26 cellular contexts compared by ENCODE assay signal in the genomic region with DNA sequence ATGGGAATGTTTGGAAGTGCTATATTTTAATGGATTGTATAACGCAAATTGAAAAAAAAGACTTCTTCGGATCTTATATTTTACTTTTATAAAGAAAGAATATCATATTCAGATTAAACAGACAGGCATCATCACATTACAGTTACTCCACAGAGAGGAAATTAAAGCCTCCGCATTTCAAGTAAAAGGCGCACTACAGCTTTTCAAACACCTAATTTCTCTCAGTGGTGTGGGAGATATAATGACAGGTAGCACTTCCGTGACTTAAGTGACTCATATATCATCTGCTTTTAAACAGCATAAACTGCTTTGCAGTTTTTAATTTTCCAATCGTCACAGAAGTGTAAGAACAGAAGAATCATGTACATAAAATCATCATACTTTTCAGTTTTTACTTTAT.
"Had no signal": no experiment of that assay in that cellular context is flagged by ENCODE, and none has a peak within 500 bp of the region (broad histone marks: within the 10 kb centered on the region; RNA-seq: fewer than 3 reads in every experiment).

No MANE protein-coding gene starts in this region.

- H3K27me3 ChIP-seq: brain microvascular endothelial cell had no signal

- DNase-seq: activated CD4-positive, alpha-beta memory T cell treated with anti-CD3 and anti-CD28 coated beads, Interleukin-2, amount 10 ng/mL, durations not matched to agents 7 days and 5 days; activated CD4-positive, alpha-beta T cell treated with anti-CD3 and anti-CD28 coated beads for 1 hour; activated CD4-positive, alpha-beta T cell treated with anti-CD3 and anti-CD28 coated beads for 4 hours; activated CD4-positive, alpha-beta T cell treated with anti-CD3 and anti-CD28 coated beads, Interleukin-2, amount 10 ng/mL, durations not matched to agents 7 days and 5 days; activated CD4-positive, alpha-beta T cell treated with anti-CD3 and anti-CD28 coated beads, Interleukin-2, amount 50 U/mL, for 4 hours; activated CD8-positive, alpha-beta memory T cell treated with anti-CD3 and anti-CD28 coated beads, Interleukin-2, amount 50 U/mL, for 48 hours; activated effector memory CD4-positive, alpha-beta T cell treated with Interleukin-2 at 50 U/mL for 16 hours; activated gamma-delta T cell treated with Interleukin-2 at 50 U/mL for 16 hours; activated naive CD4-positive, alpha-beta T cell treated with anti-CD3 and anti-CD28 coated beads, Interleukin-2, amount 50 U/mL, for 16 hours; activated naive CD4-positive, alpha-beta T cell treated with Interleukin-2 at 50 U/mL for 16 hours; activated T-cell treated with anti-CD3 and anti-CD28 coated beads for 4 hours; activated T-cell treated with anti-CD3 and anti-CD28 coated beads, Interleukin-2, amount 50 U/mL, for 24 hours; activated T-cell treated with anti-CD3 and anti-CD28 coated beads, Interleukin-2, amount 50 U/mL, for 72 hours; amniotic stem cell; anterior cingulate cortex; brain microvascular endothelial cell; dorsolateral prefrontal cortex; effector memory CD4-positive, alpha-beta T cell; foreskin fibroblast; hippocampal formation had no signal

- H3K27ac Mint-ChIP-seq: activated CD4-positive, alpha-beta memory T cell treated with anti-CD3 and anti-CD28 coated beads, Interleukin-2, amount 10 ng/mL, durations not matched to agents 7 days and 5 days; activated CD4-positive, alpha-beta T cell treated with anti-CD3 and anti-CD28 coated beads, Interleukin-2, amount 10 ng/mL, durations not matched to agents 7 days and 5 days; activated naive CD8-positive, alpha-beta T cell; activated T-cell treated with anti-CD3 and anti-CD28 coated beads, Interleukin-2, amount 50 U/mL, for 24 hours; activated T-cell treated with anti-CD3 and anti-CD28 coated beads, Interleukin-2, amount 50 U/mL, for 72 hours; dendritic cell treated with granulocyte-macrophage colony-stimulating factor and Interleukin-4, amounts not matched to agents 40 ng/mL and 50 ng/mL, for 4 days; endodermal cell had no signal

- H3K9me3 Mint-ChIP-seq: activated CD4-positive, alpha-beta memory T cell treated with anti-CD3 and anti-CD28 coated beads, Interleukin-2, amount 10 ng/mL, durations not matched to agents 7 days and 5 days had no signal

- H3K4me1 Mint-ChIP-seq: activated CD4-positive, alpha-beta memory T cell treated with anti-CD3 and anti-CD28 coated beads, Interleukin-2, amount 10 ng/mL, durations not matched to agents 7 days and 5 days; activated CD4-positive, alpha-beta T cell treated with anti-CD3 and anti-CD28 coated beads, Interleukin-2, amount 10 ng/mL, durations not matched to agents 7 days and 5 days; central memory CD8-positive, alpha-beta T cell had no signal

- H3K27me3 Mint-ChIP-seq: activated CD4-positive, alpha-beta memory T cell treated with anti-CD3 and anti-CD28 coated beads, Interleukin-2, amount 10 ng/mL, durations not matched to agents 7 days and 5 days; activated CD4-positive, alpha-beta T cell treated with anti-CD3 and anti-CD28 coated beads, Interleukin-2, amount 10 ng/mL, durations not matched to agents 7 days and 5 days; activated naive CD8-positive, alpha-beta T cell; activated T-cell treated with anti-CD3 and anti-CD28 coated beads, Interleukin-2, amount 50 U/mL, for 24 hours; central memory CD8-positive, alpha-beta T cell; dendritic cell treated with granulocyte-macrophage colony-stimulating factor and Interleukin-4, amounts not matched to agents 40 ng/mL and 50 ng/mL, for 4 days had no signal

- ATAC-seq: activated T-cell treated with anti-CD3 and anti-CD28 coated beads, Interleukin-2, amount 50 U/mL, for 72 hours; esophagus mucosa had no signal

- H3K36me3 Mint-ChIP-seq: activated naive CD8-positive, alpha-beta T cell had no signal

- H3K27ac ChIP-seq: brain microvascular endothelial cell, coronary artery, dorsolateral prefrontal cortex had no signal

- H3K36me3 ChIP-seq: brain microvascular endothelial cell had no signal

- H3K4me3 Mint-ChIP-seq: activated CD4-positive, alpha-beta memory T cell treated with anti-CD3 and anti-CD28 coated beads, Interleukin-2, amount 10 ng/mL, durations not matched to agents 7 days and 5 days; activated CD4-positive, alpha-beta T cell treated with anti-CD3 and anti-CD28 coated beads, Interleukin-2, amount 10 ng/mL, durations not matched to agents 7 days and 5 days; activated naive CD8-positive, alpha-beta T cell; activated T-cell treated with anti-CD3 and anti-CD28 coated beads, Interleukin-2, amount 50 U/mL, for 24 hours; activated T-cell treated with anti-CD3 and anti-CD28 coated beads, Interleukin-2, amount 50 U/mL, for 72 hours; central memory CD8-positive, alpha-beta T cell; dendritic cell treated with granulocyte-macrophage colony-stimulating factor and Interleukin-4, amounts not matched to agents 40 ng/mL and 50 ng/mL, for 4 days; endodermal cell had no signal

- H3K4me3 ChIP-seq: coronary artery, dorsolateral prefrontal cortex had no signal
